In the genomic region with DNA sequence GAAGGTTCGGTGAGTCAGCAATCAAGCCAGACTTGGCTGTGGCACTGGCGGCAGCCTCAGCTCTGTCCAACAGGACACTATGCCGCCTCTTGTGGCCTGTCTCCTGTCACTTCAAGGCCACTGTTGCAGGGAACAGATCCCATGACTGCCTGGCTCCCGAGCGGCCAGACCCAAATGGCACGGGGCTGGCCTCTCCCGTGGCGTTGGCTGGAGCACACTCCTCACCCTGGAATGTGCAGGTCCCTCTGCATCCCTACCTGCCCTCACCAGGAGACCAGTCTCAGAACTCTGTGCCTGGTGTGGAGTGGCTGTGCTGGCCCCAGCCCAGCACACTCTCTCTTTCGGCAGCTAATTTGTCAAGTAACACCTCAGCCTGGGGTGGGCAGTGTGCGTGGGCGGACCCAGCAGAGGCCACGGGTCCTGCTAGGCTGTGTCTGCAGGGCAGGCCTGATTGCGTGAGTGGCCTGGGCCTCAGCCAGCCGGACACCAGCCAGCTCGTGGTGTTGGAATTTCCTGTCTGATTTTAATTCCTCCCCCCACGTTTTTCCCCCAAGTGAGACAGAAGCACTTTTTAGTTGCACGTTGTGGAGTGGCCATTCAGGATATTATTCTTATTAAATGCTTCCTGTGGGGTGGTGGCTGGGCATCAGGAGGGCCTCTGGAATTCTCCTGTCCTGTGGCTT, we compare ENCODE assay signal across 11 cellular contexts.
A peak's percentile ranks its signal among the peaks of the same experiment; 100 is the strongest.
DNase-seq lines count a peak whose midpoint lies in the region; TF ChIP-seq lines count a peak whose summit lies in the region.
"Had no signal": no experiment of that assay in that cellular context is flagged by ENCODE, and none has a peak within 500 bp of the region (broad histone marks: within the 10 kb centered on the region; RNA-seq: fewer than 3 reads in every experiment).

No MANE protein-coding gene starts in this region.

- TF ChIP-seq POLR2A in esophagus squamous epithelium (IDR thresholded peaks at IDR 0.05) (no peak), prostate gland (IDR thresholded peaks at IDR 0.05) (no peak)

- no peak overlapping the region for H3K4me3 ChIP-seq in AG09309 (ENCODE audit: control insufficient read depth, low read depth, low read length)
- no peak overlapping the region for H3K4me3 ChIP-seq in esophagus squamous epithelium
- no peak overlapping the region for H3K4me3 ChIP-seq in prostate gland

- no peaks in the 10 kb centered on the region for H3K9me3 ChIP-seq in esophagus squamous epithelium
- H3K9me3 ChIP-seq in prostate gland, result no peaks in the 10 kb centered on the region

- H3K9me3 Mint-ChIP-seq in activated T-cell treated with anti-CD3 and anti-CD28 coated beads, Interleukin-2, amount 50 U/mL, for 24 hours, result no peaks in the 10 kb centered on the region
- no peaks in the 10 kb centered on the region for H3K9me3 Mint-ChIP-seq in activated naive CD4-positive, alpha-beta T cell treated with anti-CD3 and anti-CD28 coated beads for 36 hours
- H3K9me3 Mint-ChIP-seq: activated naive CD8-positive, alpha-beta T cell treated with anti-CD3 and anti-CD28 coated beads for 36 hours; neural crest cell had no signal

- intact Hi-C loops in esophagus squamous epithelium (cut with DNase I) (no loop called here), prostate gland (cut with DNase I) (no loop called here)
- intact Hi-C loops in activated naive CD4-positive, alpha-beta T cell treated with anti-CD3 and anti-CD28 coated beads for 36 hours (cut with micrococcal nuclease), result no loop called here

- H3K27ac Mint-ChIP-seq in activated T-cell treated with anti-CD3 and anti-CD28 coated beads, Interleukin-2, amount 50 U/mL, for 24 hours, result no peak overlapping the region
- H3K27ac Mint-ChIP-seq in activated naive CD4-positive, alpha-beta T cell treated with anti-CD3 and anti-CD28 coated beads for 36 hours, result no peak overlapping the region
- H3K27ac Mint-ChIP-seq: activated naive CD8-positive, alpha-beta T cell treated with anti-CD3 and anti-CD28 coated beads for 36 hours had no signal

- CTCF ChIA-PET in activated naive CD4-positive, alpha-beta T cell treated with anti-CD3 and anti-CD28 coated beads for 36 hours (lab: Charles Lee), result interaction anchor here (0.6 kb wide), 1 partner anchor 145 kb away, joined by 3 read pairs; no protein-coding TSS in a partner anchor

- peak overlapping the region in 3 of 4 donors; percentile 7 to 43 (median 34) for H3K27ac ChIP-seq in esophagus squamous epithelium
- H3K27ac ChIP-seq in prostate gland, result no peak overlapping the region

- no peaks in the 10 kb centered on the region for H3K4me1 Mint-ChIP-seq in activated T-cell treated with anti-CD3 and anti-CD28 coated beads, Interleukin-2, amount 50 U/mL, for 24 hours (ENCODE audit: low read depth)
- H3K4me1 Mint-ChIP-seq in activated naive CD4-positive, alpha-beta T cell treated with anti-CD3 and anti-CD28 coated beads for 36 hours (ENCODE audit: low read depth), result no peaks in the 10 kb centered on the region
- H3K4me1 Mint-ChIP-seq: activated naive CD8-positive, alpha-beta T cell treated with anti-CD3 and anti-CD28 coated beads for 36 hours had no signal

- DNase-seq in AG09309 (ENCODE audit: low read depth) (peak; percentile 73), RPMI7951 (ENCODE audit: low read depth) (peak; percentile 94), esophagus squamous epithelium (lab: John Stamatoyannopoulos, UW) (no peak), mucosa of gallbladder (ENCODE audit: low spot score) (peak; percentile 65), SKM-1 treated with dmso at 0.1 percent for 144 hours (lab: John Stamatoyannopoulos, UW; ENCODE audit: unreplicated experiment) (no peak), prostate gland (ENCODE audit: low spot score) (no peak)
- no peak for DNase-seq in activated T-cell treated with anti-CD3 and anti-CD28 coated beads, Interleukin-2, amount 50 U/mL, for 24 hours
- no peak for DNase-seq in activated naive CD4-positive, alpha-beta T cell treated with anti-CD3 and anti-CD28 coated beads for 36 hours
- DNase-seq: activated naive CD8-positive, alpha-beta T cell treated with anti-CD3 and anti-CD28 coated beads for 36 hours; COR-L47 had no signal

- no peak overlapping the region for H3K4me3 Mint-ChIP-seq in activated T-cell treated with anti-CD3 and anti-CD28 coated beads, Interleukin-2, amount 50 U/mL, for 24 hours
- no peak overlapping the region for H3K4me3 Mint-ChIP-seq in activated naive CD4-positive, alpha-beta T cell treated with anti-CD3 and anti-CD28 coated beads for 36 hours
- H3K4me3 Mint-ChIP-seq: activated naive CD8-positive, alpha-beta T cell treated with anti-CD3 and anti-CD28 coated beads for 36 hours; neural crest cell had no signal

- no peak for TF ChIP-seq CTCF in AG09309 (IDR thresholded peaks at IDR 0.05; ENCODE audit: control insufficient read depth, insufficient read depth, low read depth, low read length, missing control alignments)
- no peak for TF ChIP-seq CTCF in esophagus squamous epithelium (IDR thresholded peaks at IDR 0.05)
- TF ChIP-seq CTCF in prostate gland (IDR thresholded peaks at IDR 0.05), result no peak

- H3K27me3 ChIP-seq in esophagus squamous epithelium, result peaks cover 0 to 25% (median 0%) of the 10 kb centered on the region in 4 donors
- no peaks in the 10 kb centered on the region for H3K27me3 ChIP-seq in prostate gland (replicated peaks; ENCODE audit: insufficient read depth)

- H3K4me1 ChIP-seq in esophagus squamous epithelium (peaks cover 20 to 63% (median 46%) of the 10 kb centered on the region in 3 donors), prostate gland (replicated peaks) (no peaks in the 10 kb centered on the region)

- H3K36me3 Mint-ChIP-seq in activated T-cell treated with anti-CD3 and anti-CD28 coated beads, Interleukin-2, amount 50 U/mL, for 24 hours (ENCODE audit: low read depth), result no peaks in the 10 kb centered on the region
- no peaks in the 10 kb centered on the region for H3K36me3 Mint-ChIP-seq in activated naive CD4-positive, alpha-beta T cell treated with anti-CD3 and anti-CD28 coated beads for 36 hours (ENCODE audit: low read depth)
- H3K36me3 Mint-ChIP-seq: activated naive CD8-positive, alpha-beta T cell treated with anti-CD3 and anti-CD28 coated beads for 36 hours had no signal

- no peaks in the 10 kb centered on the region for H3K27me3 Mint-ChIP-seq in activated T-cell treated with anti-CD3 and anti-CD28 coated beads, Interleukin-2, amount 50 U/mL, for 24 hours
- no peaks in the 10 kb centered on the region for H3K27me3 Mint-ChIP-seq in activated naive CD4-positive, alpha-beta T cell treated with anti-CD3 and anti-CD28 coated beads for 36 hours (ENCODE audit: low read depth)
- H3K27me3 Mint-ChIP-seq: activated naive CD8-positive, alpha-beta T cell treated with anti-CD3 and anti-CD28 coated beads for 36 hours had no signal

- 31 to 50% methylated on average over 9 to 12 of the region's 17 CpGs for WGBS in esophagus squamous epithelium, 2 donors
- WGBS in prostate gland, result 45% methylated on average over 16 of the region's 17 CpGs

- H3K36me3 ChIP-seq in esophagus squamous epithelium (no peaks in the 10 kb centered on the region), prostate gland (no peaks in the 10 kb centered on the region)

Comparison
In these comparisons a context has a peak if more than half of its experiments do, and no peak if none do; other contexts are left out.
1. DNase-seq: peak in AG09309 (single experiment), RPMI7951 (single experiment) and mucosa of gallbladder (single experiment); none in esophagus squamous epithelium (single experiment), activated T-cell treated with anti-CD3 and anti-CD28 coated beads, Interleukin-2, amount 50 U/mL, for 24 hours (single experiment), activated naive CD4-positive, alpha-beta T cell treated with anti-CD3 and anti-CD28 coated beads for 36 hours (single experiment), SKM-1 treated with dmso at 0.1 percent for 144 hours (single experiment) and prostate gland (single experiment).
2. H3K27ac ChIP-seq: peak in esophagus squamous epithelium (3 of 4); none in prostate gland (0 of 2).